ENCODE assay signal across 1 cellular context in genomic region chr18:37218022-37218590, GRCh38.
TF ChIP-seq lines count a peak whose summit lies in the region.

No MANE protein-coding gene starts in this region.

TF ChIP-seq in H1, 55 proteins besides CTCF, POLR2A, EP300 and RAD21:
- TF ChIP-seq POU5F1 (IDR thresholded peaks at IDR 0.05; ENCODE audit: low read depth, low read length) = 0 out of 2 replicates have a peak, but pooled peaks have one; percentile 12
- no peak for TF ChIP-seq SP2 (IDR thresholded peaks at IDR 0.05; ENCODE audit: low read length)
- TF ChIP-seq SP1 (IDR thresholded peaks at IDR 0.05; ENCODE audit: low read depth, low read length) = 0 out of 2 replicates have a peak, but pooled peaks have one; percentile 45
- TF ChIP-seq TEAD4 (IDR thresholded peaks at IDR 0.05; ENCODE audit: low read depth, low read length) = no peak
- peak; percentile 89 for TF ChIP-seq NANOG (IDR thresholded peaks at IDR 0.05; ENCODE audit: insufficient read depth, low read depth, low read length, poor library complexity, severe bottlenecking)
- no peak for TF ChIP-seq GABPA (IDR thresholded peaks at IDR 0.05; ENCODE audit: borderline replicate concordance, insufficient read depth, low read length)
- peak; percentile 78; the same call in 1 of the 2 replicates for TF ChIP-seq RXRA (IDR thresholded peaks at IDR 0.05; ENCODE audit: insufficient read depth, low read depth, low read length)
- TF ChIP-seq, protein P1, sequence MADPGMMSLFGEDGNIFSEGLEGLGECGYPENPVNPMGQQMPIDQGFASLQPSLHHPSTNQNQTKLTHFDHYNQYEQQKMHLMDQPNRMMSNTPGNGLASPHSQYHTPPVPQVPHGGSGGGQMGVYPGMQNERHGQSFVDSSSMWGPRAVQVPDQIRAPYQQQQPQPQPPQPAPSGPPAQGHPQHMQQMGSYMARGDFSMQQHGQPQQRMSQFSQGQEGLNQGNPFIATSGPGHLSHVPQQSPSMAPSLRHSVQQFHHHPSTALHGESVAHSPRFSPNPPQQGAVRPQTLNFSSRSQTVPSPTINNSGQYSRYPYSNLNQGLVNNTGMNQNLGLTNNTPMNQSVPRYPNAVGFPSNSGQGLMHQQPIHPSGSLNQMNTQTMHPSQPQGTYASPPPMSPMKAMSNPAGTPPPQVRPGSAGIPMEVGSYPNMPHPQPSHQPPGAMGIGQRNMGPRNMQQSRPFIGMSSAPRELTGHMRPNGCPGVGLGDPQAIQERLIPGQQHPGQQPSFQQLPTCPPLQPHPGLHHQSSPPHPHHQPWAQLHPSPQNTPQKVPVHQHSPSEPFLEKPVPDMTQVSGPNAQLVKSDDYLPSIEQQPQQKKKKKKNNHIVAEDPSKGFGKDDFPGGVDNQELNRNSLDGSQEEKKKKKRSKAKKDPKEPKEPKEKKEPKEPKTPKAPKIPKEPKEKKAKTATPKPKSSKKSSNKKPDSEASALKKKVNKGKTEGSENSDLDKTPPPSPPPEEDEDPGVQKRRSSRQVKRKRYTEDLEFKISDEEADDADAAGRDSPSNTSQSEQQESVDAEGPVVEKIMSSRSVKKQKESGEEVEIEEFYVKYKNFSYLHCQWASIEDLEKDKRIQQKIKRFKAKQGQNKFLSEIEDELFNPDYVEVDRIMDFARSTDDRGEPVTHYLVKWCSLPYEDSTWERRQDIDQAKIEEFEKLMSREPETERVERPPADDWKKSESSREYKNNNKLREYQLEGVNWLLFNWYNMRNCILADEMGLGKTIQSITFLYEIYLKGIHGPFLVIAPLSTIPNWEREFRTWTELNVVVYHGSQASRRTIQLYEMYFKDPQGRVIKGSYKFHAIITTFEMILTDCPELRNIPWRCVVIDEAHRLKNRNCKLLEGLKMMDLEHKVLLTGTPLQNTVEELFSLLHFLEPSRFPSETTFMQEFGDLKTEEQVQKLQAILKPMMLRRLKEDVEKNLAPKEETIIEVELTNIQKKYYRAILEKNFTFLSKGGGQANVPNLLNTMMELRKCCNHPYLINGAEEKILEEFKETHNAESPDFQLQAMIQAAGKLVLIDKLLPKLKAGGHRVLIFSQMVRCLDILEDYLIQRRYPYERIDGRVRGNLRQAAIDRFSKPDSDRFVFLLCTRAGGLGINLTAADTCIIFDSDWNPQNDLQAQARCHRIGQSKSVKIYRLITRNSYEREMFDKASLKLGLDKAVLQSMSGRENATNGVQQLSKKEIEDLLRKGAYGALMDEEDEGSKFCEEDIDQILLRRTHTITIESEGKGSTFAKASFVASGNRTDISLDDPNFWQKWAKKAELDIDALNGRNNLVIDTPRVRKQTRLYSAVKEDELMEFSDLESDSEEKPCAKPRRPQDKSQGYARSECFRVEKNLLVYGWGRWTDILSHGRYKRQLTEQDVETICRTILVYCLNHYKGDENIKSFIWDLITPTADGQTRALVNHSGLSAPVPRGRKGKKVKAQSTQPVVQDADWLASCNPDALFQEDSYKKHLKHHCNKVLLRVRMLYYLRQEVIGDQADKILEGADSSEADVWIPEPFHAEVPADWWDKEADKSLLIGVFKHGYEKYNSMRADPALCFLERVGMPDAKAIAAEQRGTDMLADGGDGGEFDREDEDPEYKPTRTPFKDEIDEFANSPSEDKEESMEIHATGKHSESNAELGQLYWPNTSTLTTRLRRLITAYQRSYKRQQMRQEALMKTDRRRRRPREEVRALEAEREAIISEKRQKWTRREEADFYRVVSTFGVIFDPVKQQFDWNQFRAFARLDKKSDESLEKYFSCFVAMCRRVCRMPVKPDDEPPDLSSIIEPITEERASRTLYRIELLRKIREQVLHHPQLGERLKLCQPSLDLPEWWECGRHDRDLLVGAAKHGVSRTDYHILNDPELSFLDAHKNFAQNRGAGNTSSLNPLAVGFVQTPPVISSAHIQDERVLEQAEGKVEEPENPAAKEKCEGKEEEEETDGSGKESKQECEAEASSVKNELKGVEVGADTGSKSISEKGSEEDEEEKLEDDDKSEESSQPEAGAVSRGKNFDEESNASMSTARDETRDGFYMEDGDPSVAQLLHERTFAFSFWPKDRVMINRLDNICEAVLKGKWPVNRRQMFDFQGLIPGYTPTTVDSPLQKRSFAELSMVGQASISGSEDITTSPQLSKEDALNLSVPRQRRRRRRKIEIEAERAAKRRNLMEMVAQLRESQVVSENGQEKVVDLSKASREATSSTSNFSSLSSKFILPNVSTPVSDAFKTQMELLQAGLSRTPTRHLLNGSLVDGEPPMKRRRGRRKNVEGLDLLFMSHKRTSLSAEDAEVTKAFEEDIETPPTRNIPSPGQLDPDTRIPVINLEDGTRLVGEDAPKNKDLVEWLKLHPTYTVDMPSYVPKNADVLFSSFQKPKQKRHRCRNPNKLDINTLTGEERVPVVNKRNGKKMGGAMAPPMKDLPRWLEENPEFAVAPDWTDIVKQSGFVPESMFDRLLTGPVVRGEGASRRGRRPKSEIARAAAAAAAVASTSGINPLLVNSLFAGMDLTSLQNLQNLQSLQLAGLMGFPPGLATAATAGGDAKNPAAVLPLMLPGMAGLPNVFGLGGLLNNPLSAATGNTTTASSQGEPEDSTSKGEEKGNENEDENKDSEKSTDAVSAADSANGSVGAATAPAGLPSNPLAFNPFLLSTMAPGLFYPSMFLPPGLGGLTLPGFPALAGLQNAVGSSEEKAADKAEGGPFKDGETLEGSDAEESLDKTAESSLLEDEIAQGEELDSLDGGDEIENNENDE (IDR thresholded peaks at IDR 0.05; ENCODE audit: insufficient replicate concordance, low read length) = peak; percentile 40
TF ChIP-seq in H1: peak in this region for 5.
